1 cellular context compared by ENCODE assay signal in the genomic region with DNA sequence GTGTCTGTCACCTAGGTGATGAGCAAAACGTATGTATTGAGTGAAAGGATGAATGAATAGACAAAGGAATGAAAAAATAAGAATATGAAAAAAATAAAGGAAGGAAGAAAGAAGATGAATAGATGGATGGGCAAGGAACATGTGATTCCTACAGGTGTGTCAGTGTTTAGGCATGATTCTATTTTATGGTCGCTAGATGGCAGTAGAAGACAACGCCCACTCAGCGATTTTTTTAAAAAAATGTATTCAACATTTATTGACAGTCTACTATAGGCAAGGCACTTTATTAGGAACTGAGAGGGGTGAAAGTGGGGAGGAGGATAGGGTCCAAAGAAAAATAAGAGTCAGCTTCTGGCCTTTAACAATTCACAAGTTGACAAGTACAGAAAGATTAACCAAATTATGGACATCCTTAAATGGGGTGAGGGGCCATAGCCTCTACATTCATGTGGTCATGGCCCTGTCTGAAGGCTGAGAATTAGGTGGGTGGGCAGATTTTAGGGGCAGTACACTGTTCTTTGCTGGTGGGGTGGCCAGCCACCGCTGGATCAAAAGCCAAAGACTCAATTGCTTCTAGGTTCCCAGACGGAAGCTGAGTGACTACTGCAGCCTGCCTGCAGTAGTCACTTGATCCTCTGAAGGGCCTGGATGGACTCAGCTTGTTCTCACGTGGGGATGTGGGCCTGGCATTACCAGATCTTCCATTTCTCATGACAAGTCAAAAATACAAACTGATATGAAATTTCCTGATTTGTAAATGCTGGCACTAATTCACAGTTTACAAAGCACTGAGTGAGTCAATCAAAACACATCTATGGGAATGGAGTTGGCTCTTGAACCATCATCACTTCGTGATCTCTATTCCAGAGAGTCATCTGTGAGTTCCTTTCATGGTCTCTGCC.
TF ChIP-seq lines count a peak whose summit lies in the region.

No MANE protein-coding gene starts in this region.

TF ChIP-seq in GM12878, 131 proteins besides CTCF, POLR2A, EP300 and RAD21 (continued from another document and continues in another):
- no peak for TF ChIP-seq ZZZ3 (IDR thresholded peaks at IDR 0.05; ENCODE audit: control insufficient read depth, insufficient read length, low read depth)
- TF ChIP-seq RBBP5 (conservative IDR thresholded peaks at IDR 0.05), result no peak
- no peak for TF ChIP-seq NR2C1 (IDR thresholded peaks at IDR 0.05)
- no peak for TF ChIP-seq POLR2AphosphoS5 (IDR thresholded peaks at IDR 0.05; ENCODE audit: low read length)
- peak; percentile 46; the same call in 1 of the 2 replicates for TF ChIP-seq RAD51 (IDR thresholded peaks at IDR 0.05)
- no peak for TF ChIP-seq NR2C2 (IDR thresholded peaks at IDR 0.05; ENCODE audit: borderline replicate concordance, control insufficient read depth, insufficient read length, low read depth)
- TF ChIP-seq ZNF384 (IDR thresholded peaks at IDR 0.05; ENCODE audit: borderline replicate concordance, low read depth, low read length), result peak; percentile 98
- TF ChIP-seq ZNF24 (IDR thresholded peaks at IDR 0.05), result no peak
- no peak for TF ChIP-seq BHLHE40 (IDR thresholded peaks at IDR 0.05; ENCODE audit: borderline replicate concordance in 1 of 2, low read depth in 2 of 2, low read length in 1 of 2)
- peak; percentile 73 for TF ChIP-seq SMC3 (IDR thresholded peaks at IDR 0.05; ENCODE audit: borderline replicate concordance, low read length)
- no peak for TF ChIP-seq DPF2 (IDR thresholded peaks at IDR 0.05)
- TF ChIP-seq SRF (IDR thresholded peaks at IDR 0.05; ENCODE audit: low read depth in 2 of 2, low read length in 2 of 2), result no peak
- 0 out of 2 replicates have a peak, but pooled peaks have one; percentile 30 for TF ChIP-seq FOXM1 (IDR thresholded peaks at IDR 0.05; ENCODE audit: low read depth, low read length)
- no peak for TF ChIP-seq IKZF1 (conservative IDR thresholded peaks at IDR 0.05)
- no peak for TF ChIP-seq RELB (IDR thresholded peaks at IDR 0.05; ENCODE audit: low read depth)
- TF ChIP-seq RB1 (IDR thresholded peaks at IDR 0.05; ENCODE audit: borderline replicate concordance), result no peak
- no peak for TF ChIP-seq PML (IDR thresholded peaks at IDR 0.05; ENCODE audit: low read length)
- TF ChIP-seq POU2F2 (IDR thresholded peaks at IDR 0.05; ENCODE audit: borderline replicate concordance, low read depth, low read length), result no peak
- no peak for TF ChIP-seq ASH2L (IDR thresholded peaks at IDR 0.05; ENCODE audit: borderline replicate concordance, low read depth)
- no peak for TF ChIP-seq CBFB (IDR thresholded peaks at IDR 0.05; ENCODE audit: low read depth)
- TF ChIP-seq ETV6 (conservative IDR thresholded peaks at IDR 0.05 in 1 of 2, IDR thresholded peaks at IDR 0.05 in 1 of 2; ENCODE audit: borderline replicate concordance in 1 of 2, low read depth in 1 of 2), result no peak
- no peak for TF ChIP-seq CBX5 (IDR thresholded peaks at IDR 0.05; ENCODE audit: low read depth)
- TF ChIP-seq NBN (IDR thresholded peaks at IDR 0.05), result no peak
- TF ChIP-seq ZBTB11 (CRISPR knock-in tag; IDR thresholded peaks at IDR 0.05), result no peak
- TF ChIP-seq ZBTB40 (IDR thresholded peaks at IDR 0.05; ENCODE audit: borderline replicate concordance), result peak; percentile 91
- no peak for TF ChIP-seq ZBED1 (IDR thresholded peaks at IDR 0.05; ENCODE audit: borderline replicate concordance)
- no peak for TF ChIP-seq CREM (IDR thresholded peaks at IDR 0.05; ENCODE audit: low read depth)
- peak in 1 of 2 experiments; percentile 52; a peak in 1 of 3 replicates for TF ChIP-seq EGR1 (IDR thresholded peaks at IDR 0.05; ENCODE audit: borderline replicate concordance in 1 of 2, low read depth in 2 of 2, low read length in 2 of 2)
- no peak for TF ChIP-seq ZNF217 (IDR thresholded peaks at IDR 0.05)
- TF ChIP-seq GATAD2B (conservative IDR thresholded peaks at IDR 0.05; ENCODE audit: low read depth), result no peak
- no peak for TF ChIP-seq EED (IDR thresholded peaks at IDR 0.05; ENCODE audit: low read depth)
- TF ChIP-seq HDGF (IDR thresholded peaks at IDR 0.05), result no peak
- no peak for TF ChIP-seq NR2F1 (conservative IDR thresholded peaks at IDR 0.05)
- no peak for TF ChIP-seq CBX3 (IDR thresholded peaks at IDR 0.05; ENCODE audit: borderline replicate concordance, low read depth)
- no peak for TF ChIP-seq NFIC (IDR thresholded peaks at IDR 0.05; ENCODE audit: low read depth, low read length)
- TF ChIP-seq JUND (IDR thresholded peaks at IDR 0.05; ENCODE audit: low read depth, low read length), result no peak
- TF ChIP-seq SMARCA5 (IDR thresholded peaks at IDR 0.05), result 0 out of 2 replicates have a peak, but pooled peaks have one; percentile 35
- no peak for TF ChIP-seq FOS (IDR thresholded peaks at IDR 0.05; ENCODE audit: borderline replicate concordance, extremely low read depth, insufficient read length)
- TF ChIP-seq ZNF687 (IDR thresholded peaks at IDR 0.05), result no peak
- TF ChIP-seq TCF7 (IDR thresholded peaks at IDR 0.05; ENCODE audit: borderline replicate concordance), result no peak
- no peak for TF ChIP-seq TCF3 (IDR thresholded peaks at IDR 0.05; ENCODE audit: borderline replicate concordance, insufficient read depth, low read depth, low read length)
- no peak for TF ChIP-seq STAT1 (conservative IDR thresholded peaks at IDR 0.05)
- no peak for TF ChIP-seq ATF7 (IDR thresholded peaks at IDR 0.05; ENCODE audit: low read depth)
- no peak for TF ChIP-seq HDAC2 (IDR thresholded peaks at IDR 0.05)
- no peak for TF ChIP-seq IRF4 (IDR thresholded peaks at IDR 0.05; ENCODE audit: low read depth, low read length)
- TF ChIP-seq, protein P1, sequence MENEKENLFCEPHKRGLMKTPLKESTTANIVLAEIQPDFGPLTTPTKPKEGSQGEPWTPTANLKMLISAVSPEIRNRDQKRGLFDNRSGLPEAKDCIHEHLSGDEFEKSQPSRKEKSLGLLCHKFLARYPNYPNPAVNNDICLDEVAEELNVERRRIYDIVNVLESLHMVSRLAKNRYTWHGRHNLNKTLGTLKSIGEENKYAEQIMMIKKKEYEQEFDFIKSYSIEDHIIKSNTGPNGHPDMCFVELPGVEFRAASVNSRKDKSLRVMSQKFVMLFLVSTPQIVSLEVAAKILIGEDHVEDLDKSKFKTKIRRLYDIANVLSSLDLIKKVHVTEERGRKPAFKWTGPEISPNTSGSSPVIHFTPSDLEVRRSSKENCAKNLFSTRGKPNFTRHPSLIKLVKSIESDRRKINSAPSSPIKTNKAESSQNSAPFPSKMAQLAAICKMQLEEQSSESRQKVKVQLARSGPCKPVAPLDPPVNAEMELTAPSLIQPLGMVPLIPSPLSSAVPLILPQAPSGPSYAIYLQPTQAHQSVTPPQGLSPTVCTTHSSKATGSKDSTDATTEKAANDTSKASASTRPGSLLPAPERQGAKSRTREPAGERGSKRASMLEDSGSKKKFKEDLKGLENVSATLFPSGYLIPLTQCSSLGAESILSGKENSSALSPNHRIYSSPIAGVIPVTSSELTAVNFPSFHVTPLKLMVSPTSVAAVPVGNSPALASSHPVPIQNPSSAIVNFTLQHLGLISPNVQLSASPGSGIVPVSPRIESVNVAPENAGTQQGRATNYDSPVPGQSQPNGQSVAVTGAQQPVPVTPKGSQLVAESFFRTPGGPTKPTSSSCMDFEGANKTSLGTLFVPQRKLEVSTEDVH (IDR thresholded peaks at IDR 0.05; ENCODE audit: low read depth, partially characterized antibody), result no peak
- TF ChIP-seq, protein P2, sequence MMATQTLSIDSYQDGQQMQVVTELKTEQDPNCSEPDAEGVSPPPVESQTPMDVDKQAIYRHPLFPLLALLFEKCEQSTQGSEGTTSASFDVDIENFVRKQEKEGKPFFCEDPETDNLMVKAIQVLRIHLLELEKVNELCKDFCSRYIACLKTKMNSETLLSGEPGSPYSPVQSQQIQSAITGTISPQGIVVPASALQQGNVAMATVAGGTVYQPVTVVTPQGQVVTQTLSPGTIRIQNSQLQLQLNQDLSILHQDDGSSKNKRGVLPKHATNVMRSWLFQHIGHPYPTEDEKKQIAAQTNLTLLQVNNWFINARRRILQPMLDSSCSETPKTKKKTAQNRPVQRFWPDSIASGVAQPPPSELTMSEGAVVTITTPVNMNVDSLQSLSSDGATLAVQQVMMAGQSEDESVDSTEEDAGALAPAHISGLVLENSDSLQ (IDR thresholded peaks at IDR 0.05), result peak; percentile 16; the same call in 1 of the 2 replicates
- no peak for TF ChIP-seq EZH2 (IDR thresholded peaks at IDR 0.05; ENCODE audit: borderline replicate concordance, control insufficient read depth, low read depth, low read length)
- no peak for TF ChIP-seq HDAC6 (IDR thresholded peaks at IDR 0.05; ENCODE audit: unreplicated experiment)
